ENCODE assay signal across 8 cellular contexts in the genomic region with DNA sequence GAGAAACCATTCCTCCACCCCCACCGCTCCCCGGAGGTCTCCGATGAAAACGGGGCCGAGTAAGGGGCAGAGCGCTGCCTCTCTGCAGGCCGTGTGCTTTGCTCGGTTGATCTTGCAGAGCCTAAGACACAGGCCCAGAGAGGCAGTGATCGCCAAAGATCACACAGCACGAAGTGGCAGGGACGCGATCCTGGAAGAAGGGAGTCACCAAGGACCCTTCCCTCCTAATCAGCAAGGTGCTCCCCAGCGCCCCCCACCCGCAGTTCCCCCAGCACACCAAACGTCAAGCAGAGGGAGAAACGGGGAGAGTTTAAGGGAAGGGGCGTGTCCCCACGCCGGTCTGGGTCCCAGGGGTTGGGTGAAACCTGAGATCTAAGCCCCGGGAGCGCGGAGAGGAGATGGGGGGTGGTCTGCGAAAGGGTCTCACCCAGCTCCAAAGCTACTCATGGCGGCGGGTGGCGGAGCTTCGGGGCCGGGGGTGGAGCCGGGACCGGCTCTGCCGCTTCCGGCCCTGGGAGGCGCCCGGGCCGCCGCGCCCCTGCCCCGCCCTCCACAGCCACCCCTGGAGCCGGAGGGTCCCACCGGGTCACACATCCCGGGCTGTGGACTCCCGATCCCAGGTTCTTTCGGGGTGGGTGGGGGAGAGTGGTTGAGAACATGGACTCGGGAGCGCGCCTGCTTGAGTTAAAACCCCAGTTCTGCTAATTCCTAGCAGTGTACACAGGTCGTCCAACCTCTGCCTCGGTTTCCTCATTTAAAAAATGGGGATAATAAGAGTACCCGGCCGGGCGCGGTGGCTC. TPM values are rescaled to one million over a fixed set of nuclear protein-coding genes. Genes with fewer than 3 reads are reported as not detected.
DNase-seq lines count a peak whose midpoint lies in the region; ATAC-seq and TF ChIP-seq lines count a peak whose summit lies in the region.

A gene with protein sequence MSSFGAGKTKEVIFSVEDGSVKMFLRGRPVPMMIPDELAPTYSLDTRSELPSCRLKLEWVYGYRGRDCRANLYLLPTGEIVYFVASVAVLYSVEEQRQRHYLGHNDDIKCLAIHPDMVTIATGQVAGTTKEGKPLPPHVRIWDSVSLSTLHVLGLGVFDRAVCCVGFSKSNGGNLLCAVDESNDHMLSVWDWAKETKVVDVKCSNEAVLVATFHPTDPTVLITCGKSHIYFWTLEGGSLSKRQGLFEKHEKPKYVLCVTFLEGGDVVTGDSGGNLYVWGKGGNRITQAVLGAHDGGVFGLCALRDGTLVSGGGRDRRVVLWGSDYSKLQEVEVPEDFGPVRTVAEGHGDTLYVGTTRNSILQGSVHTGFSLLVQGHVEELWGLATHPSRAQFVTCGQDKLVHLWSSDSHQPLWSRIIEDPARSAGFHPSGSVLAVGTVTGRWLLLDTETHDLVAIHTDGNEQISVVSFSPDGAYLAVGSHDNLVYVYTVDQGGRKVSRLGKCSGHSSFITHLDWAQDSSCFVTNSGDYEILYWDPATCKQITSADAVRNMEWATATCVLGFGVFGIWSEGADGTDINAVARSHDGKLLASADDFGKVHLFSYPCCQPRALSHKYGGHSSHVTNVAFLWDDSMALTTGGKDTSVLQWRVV (minus strand): TSS at position 468 of the 800 bp plus-strand sequence. CDS start 21 bp downstream, at position 447.

- peaks cover 20 to 35% (median 33%) of the 10 kb centered on the region in 3 donors for H3K4me1 ChIP-seq in skeletal muscle tissue (ENCODE audit: control insufficient read depth in 3 of 3, insufficient read depth in 3 of 3, low read length in 3 of 3)

- H3K4me3 ChIP-seq in HFF-Myc (replicated peaks; ENCODE audit: low read depth, low read length) (peak within 1 kb of the TSS; percentile 59), astrocyte of the cerebellum (ENCODE audit: low read depth, low read length) (peak within 1 kb of the TSS; percentile 65), iPS-11a (ENCODE audit: low read depth, low read length) (peak within 1 kb of the TSS; percentile 54), skeletal muscle tissue (ENCODE audit: low read length in 3 of 3) (peak within 1 kb of the TSS; percentile 66 to 78 (median 72))

- H3K9me3 ChIP-seq in skeletal muscle tissue (ENCODE audit: control insufficient read depth in 3 of 3, low read length in 3 of 3) = no peaks in the 10 kb centered on the region

- peaks cover 0 to 10% (median 9%) of the 10 kb centered on the region in 3 donors for H3K27me3 ChIP-seq in skeletal muscle tissue (ENCODE audit: control insufficient read depth in 3 of 3, insufficient read depth in 3 of 3, low read length in 3 of 3)

- in situ Hi-C loops in astrocyte of the cerebellum (cut with HindIII; ENCODE audit: low sequenced_read_pairs) = no loop called here

- TF ChIP-seq CTCF in HFF-Myc (IDR thresholded peaks at IDR 0.05; ENCODE audit: low read depth, low read length, missing control alignments) (peak; percentile 28), astrocyte of the cerebellum (IDR thresholded peaks at IDR 0.05; ENCODE audit: low read depth, low read length, missing control alignments) (peak; percentile 40)

- H3K27ac ChIP-seq in skeletal muscle tissue (ENCODE audit: low read depth, low read length) = no peak within 1 kb of the TSS

- no peak for ATAC-seq in GM21390 (IDR thresholded peaks at IDR 0.05; ENCODE audit: unreplicated experiment)
- no peak for ATAC-seq in GM21576 (IDR thresholded peaks at IDR 0.05; ENCODE audit: unreplicated experiment)

- DNase-seq in CD1c-positive myeloid dendritic cell (ENCODE audit: extremely low spot score) (peak; percentile 37), HFF-Myc (ENCODE audit: extremely low read depth, low read depth) (no peak), astrocyte of the cerebellum (ENCODE audit: low read depth) (no peak)

- intact Hi-C loops in T-helper 1 cell treated with Interleukin-12 subunit alpha and Interleukin-12 subunit beta and Interleukin-4 antibody, amounts not matched to agents 30 ng/mL and 1 ng/mL, for 36 hours (cut with micrococcal nuclease) = no loop called here

- H3K9ac ChIP-seq in skeletal muscle tissue (ENCODE audit: low read depth in 1 of 3, low read length in 3 of 3) = peak within 1 kb of the TSS; percentile 51 to 81 (median 71)

- H3K36me3 ChIP-seq in skeletal muscle tissue (ENCODE audit: control insufficient read depth in 3 of 3, insufficient read depth in 3 of 3, low read length in 3 of 3) = no peaks in the 10 kb centered on the region

RNA-seq across cellular contexts. Expression of the gene that starts here (rescaled TPM):
- total RNA-seq in T-helper 1 cell treated with Interleukin-12 subunit alpha and Interleukin-12 subunit beta and Interleukin-4 antibody, amounts not matched to agents 30 ng/mL and 1 ng/mL, for 36 hours = 113 and 120 TPM in 2 replicates
- 4.7 TPM for total RNA-seq in skeletal muscle tissue

Comparison
In these comparisons a context has a peak if more than half of its experiments do, and no peak if none do; other contexts are left out.
1. RNA of the gene that starts here (total RNA-seq): 113 to 120 TPM in T-helper 1 cell treated with Interleukin-12 subunit alpha and Interleukin-12 subunit beta and Interleukin-4 antibody, amounts not matched to agents 30 ng/mL and 1 ng/mL, for 36 hours; 4.7 TPM in skeletal muscle tissue (single experiment); every median in the first group is over 10 times any median in the second.
2. Peak in every context shown above with its lines, with median percentiles within 50 percentile points of each other: H3K4me3 ChIP-seq.